In genomic region chr12:45214739-45215418, GRCh38 we compare ENCODE assay signal across 8 cellular contexts. TPM values are rescaled to one million over a fixed set of nuclear protein-coding genes. Genes with fewer than 3 reads are reported as not detected.
DNase-seq lines count a peak whose midpoint lies in the region; ATAC-seq and TF ChIP-seq lines count a peak whose summit lies in the region.

No MANE protein-coding gene starts in this region.

- H3K36me3 ChIP-seq in heart right ventricle (no peaks in the 10 kb centered on the region), adipocyte (ENCODE audit: control insufficient read depth, insufficient read depth, low read length, severe bottlenecking) (no peaks in the 10 kb centered on the region), thyroid gland (no peaks in the 10 kb centered on the region)

- intact Hi-C loops in heart right ventricle (cut with DNase I) = loop anchor here in 5 of 10 donors (2.0 to 10.0 kb wide), 8 partner anchors 42 to 510 kb away; partner anchors contain the start of gene ARID2 (in 1 of the 5)
- intact Hi-C loops in left ventricle myocardium superior (cut with micrococcal nuclease) = no loop called here
- intact Hi-C loops in thyroid gland (cut with DNase I) = no loop called here

- H3K27ac ChIP-seq in heart right ventricle (peak overlapping the region; percentile 91 to 99 (median 94)), thyroid gland (peak overlapping the region; percentile 83 to 99 (median 98))

- H3K9ac ChIP-seq in adipocyte (ENCODE audit: low read length) = peak overlapping the region; percentile 98

- ATAC-seq in heart right ventricle (peak in 1 of 8 donors; percentile 20), left ventricle myocardium superior (no peak), HG03196 (IDR thresholded peaks at IDR 0.05; ENCODE audit: unreplicated experiment) (no peak), HG03175 (IDR thresholded peaks at IDR 0.05; ENCODE audit: unreplicated experiment) (no peak)

- H3K4me3 ChIP-seq in heart right ventricle (peak overlapping the region; percentile 67 to 98 (median 90)), adipocyte (ENCODE audit: low read length) (peak overlapping the region; percentile 85), thyroid gland (replicated peaks in 1 of 3) (peak overlapping the region; percentile 37 to 87 (median 49))

- H3K9me3 ChIP-seq in heart right ventricle = no peaks in the 10 kb centered on the region
- no peaks in the 10 kb centered on the region for H3K9me3 ChIP-seq in adipocyte (ENCODE audit: control insufficient read depth, low read length)
- H3K9me3 ChIP-seq in thyroid gland = no peaks in the 10 kb centered on the region

- 12 to 13% methylated on average over 11 of the region's 11 CpGs for WGBS in heart right ventricle, 2 donors
- 20 to 25% methylated on average over 11 of the region's 11 CpGs for WGBS in thyroid gland, 2 donors

- no peak for DNase-seq in heart right ventricle
- no peak for DNase-seq in left ventricle myocardium superior
- DNase-seq in adipocyte (ENCODE audit: low read depth) = peak; percentile 61
- DNase-seq in left kidney (ENCODE audit: low read depth, low spot score) = peak; percentile 74
- DNase-seq in thyroid gland = no peak
- no peak for DNase-seq in NCI-H146 (lab: John Stamatoyannopoulos, UW)

- H3K4me1 ChIP-seq in heart right ventricle (peaks cover 0 to 42% (median 27%) of the 10 kb centered on the region in 9 donors), adipocyte (ENCODE audit: control insufficient read depth, insufficient read depth, low read length) (peaks cover 21% of the 10 kb centered on the region), thyroid gland (peaks cover 6 to 16% of the 10 kb centered on the region in 2 donors)

- H3K27me3 ChIP-seq in heart right ventricle (no peaks in the 10 kb centered on the region), adipocyte (replicated peaks; ENCODE audit: control insufficient read depth, insufficient read depth, low read length) (no peaks in the 10 kb centered on the region), thyroid gland (no peaks in the 10 kb centered on the region)

- TF ChIP-seq CTCF in heart right ventricle (IDR thresholded peaks at IDR 0.05) (peak in 1 of 9 donors; percentile 22), thyroid gland (IDR thresholded peaks at IDR 0.05) (no peak)

- no peak for TF ChIP-seq POLR2A in thyroid gland (IDR thresholded peaks at IDR 0.05)

RNA-seq across cellular contexts. Expression of gene ANO6, which starts 1.0 kb away (rescaled TPM):
- total RNA-seq in heart right ventricle = 10 to 100 TPM; 35.8 to 52.2 (median 41.9) TPM
- polyA plus RNA-seq in heart right ventricle = 10 to 100 TPM in 1 of 2 donors, 1 to 10 TPM in 1; 8.9 to 12.7 TPM
- 44.9 TPM for total RNA-seq in left ventricle myocardium superior
- 10 to 100 TPM; 37.3 to 61.1 (median 48.1) TPM for total RNA-seq in thyroid gland

Comparison
In these comparisons a context has a peak if more than half of its experiments do, and no peak if none do; other contexts are left out.
1. DNase-seq: peak in adipocyte (single experiment) and left kidney (single experiment); none in heart right ventricle (0 of 2), left ventricle myocardium superior (single experiment), thyroid gland (0 of 2) and NCI-H146 (single experiment).
2. Peak in every context shown above with its lines, with median percentiles within 50 percentile points of each other: H3K4me3 ChIP-seq.